In genomic region chr20:2817891-2818595, GRCh38 we compare ENCODE assay signal across 1 cellular context.
TF ChIP-seq lines count a peak whose summit lies in the region.

No MANE protein-coding gene starts in this region.

TF ChIP-seq in IMR-90, 13 proteins besides CTCF, POLR2A, EP300 and RAD21:
- no peak for TF ChIP-seq SMC3 (IDR thresholded peaks at IDR 0.05; ENCODE audit: low read depth, low read length)
- TF ChIP-seq BHLHE40 (IDR thresholded peaks at IDR 0.05; ENCODE audit: low read depth, low read length): no peak
- TF ChIP-seq CEBPB (IDR thresholded peaks at IDR 0.05; ENCODE audit: low read depth, low read length): no peak
- no peak for TF ChIP-seq MAZ (IDR thresholded peaks at IDR 0.05; ENCODE audit: borderline replicate concordance, low read depth, low read length)
- TF ChIP-seq RFX5 (IDR thresholded peaks at IDR 0.05; ENCODE audit: low read depth, low read length): no peak
- TF ChIP-seq USF2 (IDR thresholded peaks at IDR 0.05; ENCODE audit: low read depth, low read length): no peak
- TF ChIP-seq CHD1 (IDR thresholded peaks at IDR 0.05; ENCODE audit: low read depth, low read length): no peak
- TF ChIP-seq RCOR1 (IDR thresholded peaks at IDR 0.05; ENCODE audit: insufficient replicate concordance, low read length): no peak
- TF ChIP-seq MAFK (IDR thresholded peaks at IDR 0.05; ENCODE audit: low read depth, low read length): no peak
TF ChIP-seq in IMR-90: peak in this region for 0.
